In genomic region chr1:53346814-53347176, GRCh38 we compare ENCODE assay signal across 17 cellular contexts.
"Had no signal": no experiment of that assay in that cellular context is flagged by ENCODE, and none has a peak within 500 bp of the region (broad histone marks: within the 10 kb centered on the region; RNA-seq: fewer than 3 reads in every experiment).

No MANE protein-coding gene starts in this region.

- ATAC-seq: activated T-helper 17 cell treated with anti-CD3 and anti-CD28 coated beads, Interleukin-2, amount 50 U/mL, for 72 hours; esophagus mucosa; naive thymus-derived CD4-positive, alpha-beta T cell; right cardiac atrium; T-helper 17 cell; WTC11 had no signal

- H3K9me3 ChIP-seq: thoracic aorta had no signal

- H3K4me3 ChIP-seq: dorsolateral prefrontal cortex, thoracic aorta had no signal

- H3K36me3 ChIP-seq: thoracic aorta had no signal

- DNase-seq: activated CD4-positive, alpha-beta T cell treated with anti-CD3 and anti-CD28 coated beads, Interleukin-2, amount 50 U/mL, for 1 hour; anterior cingulate cortex; cerebellar nuclear complex; hypothalamus; kidney glomerular epithelial cell; midbrain; naive thymus-derived CD4-positive, alpha-beta T cell; right cardiac atrium; stimulated activated CD4-positive, alpha-beta T cell treated with anti-CD3 and anti-CD28 coated beads, Interleukin-12 subunit alpha, Interleukin-12 subunit beta, amount 100 ng/mL, for 4 hours; T-helper 17 cell had no signal

- H3K27ac ChIP-seq: dorsolateral prefrontal cortex, thoracic aorta had no signal

- H3K27me3 ChIP-seq: dorsolateral prefrontal cortex had no signal

- FAIRE-seq: endometrium, urothelium cell line had no signal
